ENCODE assay signal across 8 cellular contexts in genomic region chr16:84186685-84187437, GRCh38. TPM values are rescaled to one million over a fixed set of nuclear protein-coding genes. Genes with fewer than 3 reads are reported as not detected.
DNase-seq lines count a peak whose midpoint lies in the region; ATAC-seq and TF ChIP-seq lines count a peak whose summit lies in the region.

TSS of gene TAF1C (minus strand) at chr16:84187057. CDS start at chr16:84184988, 2,069 bp downstream.

- H3K9me2 ChIP-seq in OCI-LY1 (ENCODE audit: low read depth, low read length): no peaks in the 10 kb centered on the region

- no peaks in the 10 kb centered on the region for H3K9me3 Mint-ChIP-seq in endothelial cell (ENCODE audit: unreplicated experiment)

- H3K9ac ChIP-seq in HUES6 (ENCODE audit: low read length) (peak within 1 kb of the TSS; percentile 94), OCI-LY1 (ENCODE audit: low read length) (peak within 1 kb of the TSS; percentile 78)

- peak within 1 kb of the TSS; percentile 57 for H3K4me2 ChIP-seq in OCI-LY1 (ENCODE audit: low read length)

- H3K36me3 Mint-ChIP-seq in endothelial cell (ENCODE audit: low read depth, unreplicated experiment): peaks cover 15% of the 10 kb centered on the region

- H3K79me2 ChIP-seq in OCI-LY1 (ENCODE audit: insufficient read depth, low read length): 0 out of 2 replicates have a peak, but pooled peaks cover 7% of the 10 kb centered on the region

- H3K27me3 Mint-ChIP-seq in endothelial cell (ENCODE audit: unreplicated experiment): no peaks in the 10 kb centered on the region

- H4K20me1 ChIP-seq in OCI-LY1 (ENCODE audit: insufficient read depth, low read length): no peaks in the 10 kb centered on the region

- no peaks in the 10 kb centered on the region for H3F3A ChIP-seq in OCI-LY1 (ENCODE audit: insufficient read depth, low read length)

- H3K4me1 ChIP-seq in HUES6 (ENCODE audit: control insufficient read depth, insufficient read depth, low read length) (no peaks in the 10 kb centered on the region), OCI-LY1 (ENCODE audit: insufficient read depth, low read length, severe bottlenecking) (peaks cover 11% of the 10 kb centered on the region)

- DNase-seq in D341Med (ENCODE audit: low spot score) (peak; percentile 96), endothelial cell (ENCODE audit: low spot score) (peak; percentile 94), midbrain (lab: John Stamatoyannopoulos, UW) (peak; percentile 94)
- peak; percentile 91 for DNase-seq in activated CD8-positive, alpha-beta memory T cell treated with anti-CD3 and anti-CD28 coated beads, Interleukin-2, amount 50 U/mL, for 4 hours
- peak; percentile 79 to 81 for DNase-seq in stimulated activated CD8-positive, alpha-beta memory T cell treated with anti-CD3 and anti-CD28 coated beads, Interleukin-2, amount 100 ng/mL, for 1 hour (ENCODE audit: low read depth in 2 of 2)

- H3K27ac ChIP-seq in HUES6 (ENCODE audit: low read depth, low read length) (peak within 1 kb of the TSS; percentile 86), OCI-LY1 (ENCODE audit: low read depth, low read length, poor library complexity, severe bottlenecking) (no peak within 1 kb of the TSS)

- peak; percentile 95 for TF ChIP-seq CTCF in OCI-LY1 (IDR thresholded peaks at IDR 0.05; ENCODE audit: low read length)
- peak; percentile 93 for TF ChIP-seq CTCF in endothelial cell (IDR thresholded peaks at IDR 0.05; ENCODE audit: unreplicated experiment)

- H3K4me1 Mint-ChIP-seq in endothelial cell (ENCODE audit: unreplicated experiment): peaks cover 17% of the 10 kb centered on the region

- ATAC-seq in GM21390 (IDR thresholded peaks at IDR 0.05; ENCODE audit: unreplicated experiment): peak; percentile 96

- peak within 1 kb of the TSS; percentile 95 for H2AFZ ChIP-seq in OCI-LY1 (ENCODE audit: low read length)

- peak within 1 kb of the TSS; percentile 95 for H3K4me3 Mint-ChIP-seq in endothelial cell (ENCODE audit: unreplicated experiment)

- peak within 1 kb of the TSS; percentile 64 for H3K27ac Mint-ChIP-seq in endothelial cell (ENCODE audit: unreplicated experiment)

- H3K36me3 ChIP-seq in HUES6 (ENCODE audit: control insufficient read depth, insufficient read depth, low read length): peaks cover 34% of the 10 kb centered on the region
- H3K36me3 ChIP-seq in OCI-LY1 (ENCODE audit: insufficient read depth, low read length): peaks cover 26% of the 10 kb centered on the region

- H3K4me3 ChIP-seq in HUES6 (ENCODE audit: low read depth, low read length) (peak within 1 kb of the TSS; percentile 100), OCI-LY1 (ENCODE audit: low read depth, low read length, poor library complexity, severe bottlenecking) (peak within 1 kb of the TSS; percentile 78)

- H3K27me3 ChIP-seq in HUES6 (ENCODE audit: control insufficient read depth, insufficient read depth, low read length) (no peaks in the 10 kb centered on the region), OCI-LY1 (ENCODE audit: insufficient read depth, low read length) (no peaks in the 10 kb centered on the region)

- H3K9me3 ChIP-seq in HUES6 (ENCODE audit: control insufficient read depth, insufficient read depth, low read depth, low read length): no peaks in the 10 kb centered on the region
- H3K9me3 ChIP-seq in OCI-LY1 (ENCODE audit: low read length): no peaks in the 10 kb centered on the region

RNA-seq across cellular contexts. Expression of gene TAF1C, which starts in this region (rescaled TPM):
- total RNA-seq in endothelial cell (ENCODE audit: unreplicated experiment): 73.6 TPM
